ENCODE assay signal across 8 cellular contexts in genomic region chr7:73851410-73852338, GRCh38. TPM values are rescaled to one million over a fixed set of nuclear protein-coding genes. Genes with fewer than 3 reads are reported as not detected.
A peak's percentile ranks its signal among the peaks of the same experiment; 100 is the strongest.
DNase-seq lines count a peak whose midpoint lies in the region; ATAC-seq and TF ChIP-seq lines count a peak whose summit lies in the region.

No MANE protein-coding gene starts in this region.

- no peak for DNase-seq in CD4-positive, alpha-beta T cell
- no peak for DNase-seq in esophagus squamous epithelium (lab: John Stamatoyannopoulos, UW)
- DNase-seq in sigmoid colon, result no peak
- no peak for DNase-seq in neuronal stem cell (ENCODE audit: low spot score)
- no peak for DNase-seq in effector CD4-positive, alpha-beta T cell

- CTCF ChIA-PET in CD4-positive, alpha-beta T cell (lab: Charles Lee), result no interaction called here

- no peak for TF ChIP-seq CTCF in CD4-positive, alpha-beta T cell (IDR thresholded peaks at IDR 0.05)
- TF ChIP-seq CTCF in esophagus squamous epithelium (IDR thresholded peaks at IDR 0.05), result no peak
- TF ChIP-seq CTCF in sigmoid colon (IDR thresholded peaks at IDR 0.05), result no peak

- no peak overlapping the region for H4K91ac ChIP-seq in neuronal stem cell (ENCODE audit: low read depth, low read length, poor library complexity)

- no peak overlapping the region for H3K14ac ChIP-seq in neuronal stem cell (ENCODE audit: low read length)

- H3K4me1 ChIP-seq in esophagus squamous epithelium (peaks cover 22 to 43% (median 35%) of the 10 kb centered on the region in 3 donors), sigmoid colon (peaks cover 0 to 39% (median 28%) of the 10 kb centered on the region in 4 donors), neuronal stem cell (ENCODE audit: control insufficient read depth in 2 of 2, insufficient read depth in 1 of 2, low read depth in 1 of 2, low read length in 2 of 2) (peaks cover 0 to 3% of the 10 kb centered on the region in 2 donors)

- no peak overlapping the region for H2BK15ac ChIP-seq in neuronal stem cell (ENCODE audit: low read length)

- no peak overlapping the region for H3K4me2 ChIP-seq in neuronal stem cell (ENCODE audit: insufficient read depth, low read length, poor library complexity, severe bottlenecking)

- no peaks in the 10 kb centered on the region for H3K79me1 ChIP-seq in neuronal stem cell (ENCODE audit: low read depth, low read length)

- H3K4me3 ChIP-seq in esophagus squamous epithelium (no peak overlapping the region), sigmoid colon (no peak overlapping the region), neuronal stem cell (ENCODE audit: low read length in 2 of 2) (no peak overlapping the region)

- TF ChIP-seq POLR2A in esophagus squamous epithelium (IDR thresholded peaks at IDR 0.05) (no peak), sigmoid colon (IDR thresholded peaks at IDR 0.05) (no peak)

- no peak overlapping the region for H3K9ac ChIP-seq in neuronal stem cell (ENCODE audit: low read depth, low read length, poor library complexity)

- no peak overlapping the region for H2AK5ac ChIP-seq in neuronal stem cell (ENCODE audit: low read depth, low read length)

- H2BK120ac ChIP-seq in neuronal stem cell (ENCODE audit: low read depth, low read length), result no peak overlapping the region

- no peak overlapping the region for H4K8ac ChIP-seq in neuronal stem cell (ENCODE audit: low read depth, low read length)

- H3K36me3 ChIP-seq in esophagus squamous epithelium, result no peaks in the 10 kb centered on the region
- no peaks in the 10 kb centered on the region for H3K36me3 ChIP-seq in sigmoid colon
- no peaks in the 10 kb centered on the region for H3K36me3 ChIP-seq in neuronal stem cell (replicated peaks in 1 of 2; ENCODE audit: control insufficient read depth in 2 of 2, insufficient read depth in 2 of 2, low read length in 2 of 2)

- no peak overlapping the region for H2AFZ ChIP-seq in neuronal stem cell (ENCODE audit: low read length)

- H3K4me1 Mint-ChIP-seq in CD4-positive, alpha-beta T cell (ENCODE audit: low read depth), result peaks cover 6% of the 10 kb centered on the region
- H3K4me1 Mint-ChIP-seq in T-helper 1 cell treated with Interleukin-12 subunit alpha and Interleukin-12 subunit beta and Interleukin-4 antibody, amounts not matched to agents 30 μg/mL and 1 μg/mL, for 36 hours (ENCODE audit: low read depth), result peaks cover 18% of the 10 kb centered on the region

- H2BK5ac ChIP-seq in neuronal stem cell (ENCODE audit: low read length), result no peak overlapping the region

- H3K23ac ChIP-seq in neuronal stem cell (ENCODE audit: low read depth, low read length, poor library complexity), result no peak overlapping the region

- peaks cover 21% of the 10 kb centered on the region for H3K27me3 Mint-ChIP-seq in CD4-positive, alpha-beta T cell
- peaks cover 14% of the 10 kb centered on the region for H3K27me3 Mint-ChIP-seq in T-helper 1 cell treated with Interleukin-12 subunit alpha and Interleukin-12 subunit beta and Interleukin-4 antibody, amounts not matched to agents 30 μg/mL and 1 μg/mL, for 36 hours (ENCODE audit: low read depth)

- TF ChIP-seq EP300 in sigmoid colon (IDR thresholded peaks at IDR 0.05), result no peak

- no peaks in the 10 kb centered on the region for H3K36me3 Mint-ChIP-seq in CD4-positive, alpha-beta T cell (ENCODE audit: low read depth)
- H3K36me3 Mint-ChIP-seq in T-helper 1 cell treated with Interleukin-12 subunit alpha and Interleukin-12 subunit beta and Interleukin-4 antibody, amounts not matched to agents 30 μg/mL and 1 μg/mL, for 36 hours (ENCODE audit: low read depth), result no peaks in the 10 kb centered on the region

- 22 to 38% methylated on average over 7 to 8 of the region's 8 CpGs for WGBS in esophagus squamous epithelium, 2 donors
- 40 to 48% methylated on average over 8 of the region's 8 CpGs for WGBS in sigmoid colon, 2 donors
- WGBS in neuronal stem cell (ENCODE audit: extremely low coverage in 2 of 2, insufficient read length in 2 of 2, insufficient replicate concordance in 1 of 2), 2 donors, result no CpG with 5 or more reads among the region's 8 CpGs

- H3K27me3 ChIP-seq in CD4-positive, alpha-beta T cell (ENCODE audit: control insufficient read depth, insufficient read depth, low read length), result no peaks in the 10 kb centered on the region
- H3K27me3 ChIP-seq in esophagus squamous epithelium (peaks cover 0 to 10% (median 0%) of the 10 kb centered on the region in 4 donors), sigmoid colon (no peaks in the 10 kb centered on the region), neuronal stem cell (ENCODE audit: control insufficient read depth in 3 of 3, insufficient read depth in 3 of 3, low read depth in 1 of 3, low read length in 3 of 3) (peaks cover 0 to 16% (median 0%) of the 10 kb centered on the region in 3 experiments)

- no peaks in the 10 kb centered on the region for H3K9me3 ChIP-seq in CD4-positive, alpha-beta T cell (ENCODE audit: control insufficient read depth, low read length)
- H3K9me3 ChIP-seq in esophagus squamous epithelium, result no peaks in the 10 kb centered on the region
- H3K9me3 ChIP-seq in sigmoid colon, result no peaks in the 10 kb centered on the region
- H3K9me3 ChIP-seq in neuronal stem cell (replicated peaks in 1 of 2; ENCODE audit: control insufficient read depth in 2 of 2, insufficient read depth in 1 of 2, low read depth in 1 of 2, low read length in 2 of 2), result peaks cover 0 to 4% of the 10 kb centered on the region in 2 donors

- POLR2A ChIA-PET in CD4-positive, alpha-beta T cell (lab: Charles Lee), result no interaction called here

- H3K27ac ChIP-seq in CD4-positive, alpha-beta T cell (ENCODE audit: low read depth, low read length), result no peak overlapping the region
- H3K27ac ChIP-seq in esophagus squamous epithelium, result peak overlapping the region; percentile 72 to 89 (median 85)
- H3K27ac ChIP-seq in sigmoid colon, result peak overlapping the region; percentile 19 to 81 (median 75)
- H3K27ac ChIP-seq in neuronal stem cell (replicated peaks; ENCODE audit: low read length), result no peak overlapping the region

- H3K9me3 Mint-ChIP-seq in CD4-positive, alpha-beta T cell, result no peaks in the 10 kb centered on the region
- no peaks in the 10 kb centered on the region for H3K9me3 Mint-ChIP-seq in T-helper 1 cell treated with Interleukin-12 subunit alpha and Interleukin-12 subunit beta and Interleukin-4 antibody, amounts not matched to agents 30 μg/mL and 1 μg/mL, for 36 hours

- intact Hi-C loops in CD4-positive, alpha-beta T cell (cut with DNase I, micrococcal nuclease), result loop anchor here in 1 of 2 experiments (5.0 kb wide), 1 partner anchor 114 kb away; the partner anchor contains the start of gene ABHD11
- intact Hi-C loops in esophagus squamous epithelium (cut with DNase I), result loop anchor here (10.0 kb wide), 1 partner anchor 117 kb away; the partner anchor contains the start of gene ABHD11
- intact Hi-C loops in sigmoid colon (cut with DNase I), result no loop called here

- peak overlapping the region; percentile 63 for H3K27ac Mint-ChIP-seq in CD4-positive, alpha-beta T cell
- peak overlapping the region; percentile 52 for H3K27ac Mint-ChIP-seq in T-helper 1 cell treated with Interleukin-12 subunit alpha and Interleukin-12 subunit beta and Interleukin-4 antibody, amounts not matched to agents 30 μg/mL and 1 μg/mL, for 36 hours

- H2BK12ac ChIP-seq in neuronal stem cell (ENCODE audit: low read length), result no peak overlapping the region

- H3K4ac ChIP-seq in neuronal stem cell (ENCODE audit: low read length), result no peak overlapping the region

- H3K18ac ChIP-seq in neuronal stem cell (ENCODE audit: low read length), result no peak overlapping the region

- ATAC-seq in CD4-positive, alpha-beta T cell (ENCODE audit: poor library complexity), result peak; percentile 74
- ATAC-seq in GM19025 (IDR thresholded peaks at IDR 0.05; ENCODE audit: low read depth, unreplicated experiment) (peak; percentile 72), HG03442 (IDR thresholded peaks at IDR 0.05; ENCODE audit: unreplicated experiment) (peak; percentile 83)

- H3K4me3 Mint-ChIP-seq in CD4-positive, alpha-beta T cell, result peak overlapping the region; percentile 42
- no peak overlapping the region for H3K4me3 Mint-ChIP-seq in T-helper 1 cell treated with Interleukin-12 subunit alpha and Interleukin-12 subunit beta and Interleukin-4 antibody, amounts not matched to agents 30 μg/mL and 1 μg/mL, for 36 hours

RNA-seq across cellular contexts. Expression of gene TMEM270, which starts 9.3 kb away (rescaled TPM):
- not detected for total RNA-seq in CD4-positive, alpha-beta T cell
- total RNA-seq in esophagus squamous epithelium (not detected), sigmoid colon (not detected)
- under 1 TPM in 1 of 3 donors, not detected in 2; 0.39 TPM for polyA plus RNA-seq in sigmoid colon
- not detected for polyA plus RNA-seq in neuronal stem cell (2013, experiment 1 of 2)
- 0.04 TPM for polyA plus RNA-seq in neuronal stem cell (2013, experiment 2 of 2)

RNA-seq across cellular contexts. Expression of gene METTL27, which starts 9.4 kb away (rescaled TPM):
- total RNA-seq in CD4-positive, alpha-beta T cell, result 1 to 10 TPM; 1.6 to 2.1 TPM
- total RNA-seq in esophagus squamous epithelium (1 to 10 TPM in 1 of 4 donors, under 1 TPM in 1, not detected in 2; 0.34 to 4.4 TPM), sigmoid colon (1 to 10 TPM in 3 of 4 donors, under 1 TPM in 1; 0.99 to 5.5 (median 2.1) TPM)
- 10 to 100 TPM in 1 of 3 donors, 1 to 10 TPM in 2; 2.1 to 12.3 (median 4.8) TPM for polyA plus RNA-seq in sigmoid colon
- polyA plus RNA-seq in neuronal stem cell (2013, experiment 1 of 2), result 2.8 TPM
- 3.3 TPM for polyA plus RNA-seq in neuronal stem cell (2013, experiment 2 of 2)

RNA-seq across cellular contexts. Expression of gene CLDN4, which starts 20.9 kb away (rescaled TPM):
- total RNA-seq in CD4-positive, alpha-beta T cell, result under 1 TPM; 0.05 to 0.14 TPM
- total RNA-seq in esophagus squamous epithelium (100 to 1,000 TPM in 3 of 4 donors, 10 to 100 TPM in 1; 99.4 to 436 (median 200) TPM), sigmoid colon (under 1 TPM in 2 of 4 donors, not detected in 2; 0.16 to 0.71 TPM)
- 100 to 1,000 TPM; 210 to 690 (median 293) TPM for polyA plus RNA-seq in sigmoid colon
- polyA plus RNA-seq in neuronal stem cell (2013, experiment 1 of 2), result 4.1 TPM
- 4.0 TPM for polyA plus RNA-seq in neuronal stem cell (2013, experiment 2 of 2)

Comparison
In these comparisons a context has a peak if more than half of its experiments do, and no peak if none do; other contexts are left out.
1. H3K27ac ChIP-seq: peak in esophagus squamous epithelium (4 of 4) and sigmoid colon (4 of 4); none in CD4-positive, alpha-beta T cell (single experiment) and neuronal stem cell (single experiment).
2. RNA of gene CLDN4, which starts 20.9 kb away (total RNA-seq): 99.4 to 436 TPM in esophagus squamous epithelium; 0.16 to 0.71 TPM in sigmoid colon and 0.05 to 0.14 TPM in CD4-positive, alpha-beta T cell; every median in the first group is over 10 times any median in the second.
3. Peak in every context shown above with its lines, with median percentiles within 50 percentile points of each other: ATAC-seq.